11 cellular contexts compared by ENCODE assay signal in genomic region chr5:143153332-143154119, GRCh38.
DNase-seq lines count a peak whose midpoint lies in the region; ATAC-seq and TF ChIP-seq lines count a peak whose summit lies in the region.
"Had no signal": no experiment of that assay in that cellular context is flagged by ENCODE, and none has a peak within 500 bp of the region (broad histone marks: within the 10 kb centered on the region; RNA-seq: fewer than 3 reads in every experiment).

No MANE protein-coding gene starts in this region.

- no peak overlapping the region for H4K5ac ChIP-seq in H9 (ENCODE audit: insufficient read length, low read depth, low read length)

- H3K4me3 ChIP-seq in AG04449 (ENCODE audit: low read depth, low read length) (no peak overlapping the region), MG63 (no peak overlapping the region), fibroblast of lung (replicated peaks in 1 of 4; ENCODE audit: control extremely low read depth in 1 of 4, insufficient read depth in 1 of 4, low read depth in 3 of 4, low read length in 4 of 4) (no peak overlapping the region), neutrophil (ENCODE audit: low read depth in 1 of 2, low read length in 1 of 2) (no peak overlapping the region)

- H3K9ac ChIP-seq in fibroblast of lung (ENCODE audit: insufficient read depth, low read length) (no peak overlapping the region), H9 (ENCODE audit: extremely low read depth, insufficient read length, low read length) (no peak overlapping the region)

- H2BK20ac ChIP-seq in H9 (ENCODE audit: low read depth, low read length, poor library complexity, severe bottlenecking) = no peak overlapping the region

- H3K23me2 ChIP-seq in H9 (ENCODE audit: insufficient read length, low read depth, low read length, poor library complexity, severe bottlenecking) = no peaks in the 10 kb centered on the region

- H3K4me2 ChIP-seq in fibroblast of lung (ENCODE audit: extremely low read depth, insufficient read depth, low read length) (no peak overlapping the region), H9 (ENCODE audit: insufficient read depth, insufficient read length, low read length) (no peak overlapping the region)

- no peak overlapping the region for H4K91ac ChIP-seq in H9 (ENCODE audit: insufficient read length, low read depth, low read length)

- TF ChIP-seq CTCF in AG04449 (IDR thresholded peaks at IDR 0.05; ENCODE audit: insufficient read depth, low read length, missing control alignments) (no peak), fibroblast of lung (conservative IDR thresholded peaks at IDR 0.05 in 1 of 2, IDR thresholded peaks at IDR 0.05 in 1 of 2; ENCODE audit: low read depth in 1 of 2, low read length in 2 of 2) (no peak), neutrophil (IDR thresholded peaks at IDR 0.05) (no peak), H9 (conservative IDR thresholded peaks at IDR 0.05) (no peak)

- no peaks in the 10 kb centered on the region for H3K79me1 ChIP-seq in H9 (ENCODE audit: insufficient read depth, low read depth, low read length, poor library complexity, severe bottlenecking)

- H2AFZ ChIP-seq in fibroblast of lung (ENCODE audit: low read length) = no peak overlapping the region
- H2AFZ ChIP-seq in H9 (ENCODE audit: low read length) = no peak overlapping the region

- POLR2A ChIA-PET in AG04449 (lab: Yijun Ruan, JAX) = no interaction called here

- peaks cover 4 to 6% (median 4%) of the 10 kb centered on the region in 3 experiments; a peak in 5 of 7 replicates for H3K36me3 Mint-ChIP-seq in H9 (ENCODE audit: insufficient read depth in 1 of 3, low read depth in 3 of 3)

- H3K14ac ChIP-seq in H9 (ENCODE audit: insufficient read depth, low read length) = no peak overlapping the region

- DNase-seq in AG04449 (ENCODE audit: low read depth, low spot score) = peak; percentile 83
- DNase-seq in MG63 = peak; percentile 93
- DNase-seq in fibroblast of lung (ENCODE audit: low read depth in 2 of 2) = peak; percentile 91 to 97
- no peak for DNase-seq in H9
- no peak for DNase-seq in ACHN
- DNase-seq: BE2C had no signal

- CTCF ChIA-PET in AG04449 (lab: Yijun Ruan, JAX) = interaction anchor here (1.7 to 4.0 kb wide), 3 partner anchors 8 to 231 kb away, joined by 4 to 23 read pairs (median 5); no protein-coding TSS in a partner anchor

- no peaks in the 10 kb centered on the region for H3K9me3 ChIP-seq in MG63
- H3K9me3 ChIP-seq in fibroblast of lung (ENCODE audit: control insufficient read depth, insufficient read depth, low read depth, low read length) = no peaks in the 10 kb centered on the region
- H3K9me3 ChIP-seq in neutrophil = no peaks in the 10 kb centered on the region
- no peaks in the 10 kb centered on the region for H3K9me3 ChIP-seq in H9 (ENCODE audit: control insufficient read depth, low read depth, low read length)
- H3K9me3 ChIP-seq: BE2C had no signal

- H2BK15ac ChIP-seq in H9 (ENCODE audit: low read depth, low read length) = no peak overlapping the region

- H3K23ac ChIP-seq in H9 (ENCODE audit: insufficient read length, low read depth, low read length) = no peak overlapping the region

- H3K9me3 Mint-ChIP-seq in H9 = no peaks in the 10 kb centered on the region
- H3K9me3 Mint-ChIP-seq: activated T-helper 1 cell treated with anti-CD3 and anti-CD28 coated beads, Interleukin-12 subunit alpha, Interleukin-12 subunit beta, Interleukin-2, Interleukin-4 antibody, amounts not matched to agents 30 ng/mL and 10 ng/mL and 1 ng/mL, durations not matched to agents 14 hours and 24 hours and 36 hours; memory B cell had no signal

- H3K4me3 Mint-ChIP-seq in H9 = no peak overlapping the region
- H3K4me3 Mint-ChIP-seq: activated T-helper 1 cell treated with anti-CD3 and anti-CD28 coated beads, Interleukin-12 subunit alpha, Interleukin-12 subunit beta, Interleukin-2, Interleukin-4 antibody, amounts not matched to agents 30 ng/mL and 10 ng/mL and 1 ng/mL, durations not matched to agents 14 hours and 24 hours and 36 hours; memory B cell had no signal

- H3K27me3 ChIP-seq in MG63 = no peaks in the 10 kb centered on the region
- no peaks in the 10 kb centered on the region for H3K27me3 ChIP-seq in fibroblast of lung (ENCODE audit: control insufficient read depth, insufficient read depth, low read length)
- H3K27me3 ChIP-seq in neutrophil = no peaks in the 10 kb centered on the region
- no peaks in the 10 kb centered on the region for H3K27me3 ChIP-seq in H9 (ENCODE audit: insufficient read depth, low read length)
- H3K27me3 ChIP-seq: BE2C had no signal

- no peak overlapping the region for H4K8ac ChIP-seq in H9 (replicated peaks; ENCODE audit: insufficient read length, low read depth, low read length)

- peak overlapping the region; percentile 58 for H3K27ac ChIP-seq in fibroblast of lung (ENCODE audit: insufficient read depth, low read length)
- peak overlapping the region; percentile 40 for H3K27ac ChIP-seq in neutrophil
- H3K27ac ChIP-seq in H9 (ENCODE audit: insufficient read length, low read depth, low read length) = no peak overlapping the region

- H3K18ac ChIP-seq in H9 (ENCODE audit: insufficient read length, low read depth, low read length) = no peak overlapping the region

- 0 out of 7 replicates have a peak overlapping the region, but pooled peaks of 1 of the 3 experiments have one; percentile 8 for H3K27ac Mint-ChIP-seq in H9
- H3K27ac Mint-ChIP-seq: activated T-helper 1 cell treated with anti-CD3 and anti-CD28 coated beads, Interleukin-12 subunit alpha, Interleukin-12 subunit beta, Interleukin-2, Interleukin-4 antibody, amounts not matched to agents 30 ng/mL and 10 ng/mL and 1 ng/mL, durations not matched to agents 14 hours and 24 hours and 36 hours; memory B cell had no signal

- H3K4ac ChIP-seq in H9 (ENCODE audit: low read depth, low read length) = no peak overlapping the region

- ATAC-seq in HG03097 (IDR thresholded peaks at IDR 0.05; ENCODE audit: low FRiP score, unreplicated experiment) (no peak), GM21529 (IDR thresholded peaks at IDR 0.05; ENCODE audit: unreplicated experiment) (no peak)

- in situ Hi-C loops in ACHN (cut with HindIII; ENCODE audit: low pct_ligation_motif_present, low pct_unique_long_range_greater_than_20kb, low sequenced_read_pairs) = no loop called here

- H3K4me1 ChIP-seq in fibroblast of lung (ENCODE audit: control insufficient read depth, extremely low read depth, insufficient read depth, low read length) (peaks cover 27% of the 10 kb centered on the region), neutrophil (ENCODE audit: control insufficient read depth in 1 of 2, insufficient read depth in 1 of 2, low read depth in 1 of 2, low read length in 1 of 2) (no peaks in the 10 kb centered on the region), H9 (ENCODE audit: insufficient read depth, low read length) (peaks cover 3% of the 10 kb centered on the region; the same call in 1 of the 2 replicates)
- H3K4me1 ChIP-seq: BE2C had no signal

- no peak overlapping the region for H2BK5ac ChIP-seq in H9 (ENCODE audit: insufficient read length, low read length)

- H2AK5ac ChIP-seq in H9 (ENCODE audit: insufficient read length, low read length) = no peak overlapping the region

- no peak overlapping the region for H2BK12ac ChIP-seq in H9 (ENCODE audit: insufficient read length, low read depth, low read length)

- no peak overlapping the region for H3T11ph ChIP-seq in H9 (ENCODE audit: low read length)

- H4K20me1 ChIP-seq in fibroblast of lung (ENCODE audit: control insufficient read depth, extremely low read depth, insufficient read depth, low read length) (no peaks in the 10 kb centered on the region), H9 (ENCODE audit: control insufficient read depth, insufficient read depth, insufficient read length) (no peaks in the 10 kb centered on the region)

- H2BK120ac ChIP-seq in H9 (ENCODE audit: low read depth, low read length, poor library complexity, severe bottlenecking) = no peak overlapping the region

- WGBS in H9 (ENCODE audit: extremely low coverage, insufficient read length, low lambda C conversion rate) = 100% methylated on average over 2 of the region's 7 CpGs

- no peaks in the 10 kb centered on the region for H3K27me3 Mint-ChIP-seq in H9 (ENCODE audit: low read depth)
- H3K27me3 Mint-ChIP-seq: memory B cell had no signal

- no peaks in the 10 kb centered on the region for H3K36me3 ChIP-seq in MG63
- H3K36me3 ChIP-seq in fibroblast of lung (ENCODE audit: control insufficient read depth, insufficient read depth, low read length) = no peaks in the 10 kb centered on the region
- H3K36me3 ChIP-seq in neutrophil = peaks cover 48% of the 10 kb centered on the region
- H3K36me3 ChIP-seq: BE2C had no signal

- H3K79me2 ChIP-seq in fibroblast of lung (ENCODE audit: control insufficient read depth, insufficient read depth, low read length) (no peaks in the 10 kb centered on the region), H9 (ENCODE audit: insufficient read depth, low read length) (no peaks in the 10 kb centered on the region)

- peaks cover 7 to 12% of the 10 kb centered on the region in 2 experiments for H3K4me1 Mint-ChIP-seq in H9
- H3K4me1 Mint-ChIP-seq: memory B cell had no signal

- H3K56ac ChIP-seq in H9 (ENCODE audit: insufficient read length, low read depth, low read length) = no peak overlapping the region

Comparison
In these comparisons a context has a peak if more than half of its experiments do, and no peak if none do; other contexts are left out.
1. DNase-seq: peak in AG04449 (single experiment), MG63 (single experiment) and fibroblast of lung (2 of 2); none in H9 (single experiment) and ACHN (single experiment).